8 cellular contexts compared by ENCODE assay signal in the genomic region with DNA sequence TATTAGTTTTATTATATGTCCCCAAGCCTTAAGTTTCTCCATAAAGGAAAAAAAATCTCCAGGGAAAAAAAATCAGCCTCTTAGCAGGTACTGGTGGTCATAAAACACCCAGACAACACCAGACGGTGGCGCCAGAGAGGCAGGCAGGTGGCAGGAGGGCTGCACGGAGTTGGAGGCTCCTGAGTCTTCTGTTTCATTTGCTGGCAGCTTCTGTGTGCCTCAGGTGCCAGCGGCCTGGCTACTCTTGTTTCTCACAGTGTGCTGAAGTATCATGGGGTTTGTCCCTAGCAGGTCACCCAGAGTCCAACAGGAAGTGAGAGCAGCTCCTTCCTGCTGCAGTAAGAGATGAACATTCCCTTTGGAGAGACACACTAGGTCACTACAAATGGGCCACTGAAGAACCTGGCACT.
DNase-seq lines count a peak whose midpoint lies in the region; ATAC-seq and TF ChIP-seq lines count a peak whose summit lies in the region.

No MANE protein-coding gene starts in this region.

- CTCF ChIA-PET in AG04450 (lab: Charles Lee) (interaction anchor here (0.6 to 4.3 kb wide), 39 partner anchors 10 to 210 kb away, joined by 3 to 73 read pairs (median 4); a partner anchor contains a TSS), activated B cell treated with CpG ODN at 0.5 μM for 24 hours (lab: Charles Lee) (interaction anchor here (0.7 to 4.0 kb wide), 10 partner anchors 8 to 205 kb away, joined by 3 to 99 read pairs (median 5); no protein-coding TSS in a partner anchor)

- no peak overlapping the region for H3K4me3 ChIP-seq in AG04450 (ENCODE audit: low read depth, low read length)

- ATAC-seq in GM18868 (IDR thresholded peaks at IDR 0.05; ENCODE audit: unreplicated experiment) (peak; percentile 87), HG03097 (IDR thresholded peaks at IDR 0.05; ENCODE audit: low FRiP score, unreplicated experiment) (peak; percentile 79), activated B cell treated with CpG ODN at 0.5 μM for 24 hours (ENCODE audit: low read depth) (peak; percentile 47)

- POLR2A ChIA-PET in AG04450 (lab: Yijun Ruan, JAX) (interaction anchor here (0.6 to 2.9 kb wide), 2 partner anchors 124 to 160 kb away, joined by 19 to 26 read pairs; a partner anchor contains a TSS), activated B cell treated with CpG ODN at 0.5 μM for 24 hours (lab: Charles Lee) (no interaction called here)

- H3K4me3 Mint-ChIP-seq in activated B cell treated with CpG ODN at 0.5 μM for 24 hours: no peak overlapping the region

- H3K27ac ChIP-seq in AG04450 (ENCODE audit: low read depth, low read length): no peak overlapping the region

- H3K36me3 Mint-ChIP-seq in activated B cell treated with CpG ODN at 0.5 μM for 24 hours (ENCODE audit: low read depth): no peaks in the 10 kb centered on the region

- H3K4me1 Mint-ChIP-seq in activated B cell treated with CpG ODN at 0.5 μM for 24 hours: peaks cover 3% of the 10 kb centered on the region

- peaks cover 4% of the 10 kb centered on the region for H3K27me3 Mint-ChIP-seq in activated B cell treated with CpG ODN at 0.5 μM for 24 hours

- intact Hi-C loops in activated B cell treated with CpG ODN at 0.5 μM for 24 hours (cut with micrococcal nuclease): loop anchor here (1.0 kb wide), 1 partner anchor 199 kb away; no protein-coding TSS in a partner anchor

- H3K9me3 ChIP-seq in AG04450 (ENCODE audit: control insufficient read depth, insufficient read depth, low read length): no peaks in the 10 kb centered on the region

- H3K9me3 Mint-ChIP-seq in activated B cell treated with CpG ODN at 0.5 μM for 24 hours: no peaks in the 10 kb centered on the region

- peak; percentile 96 for TF ChIP-seq CTCF in AG04450 (IDR thresholded peaks at IDR 0.05; ENCODE audit: low read depth, low read length)
- no peak for TF ChIP-seq CTCF in activated B cell treated with CpG ODN at 0.5 μM for 24 hours (IDR thresholded peaks at IDR 0.05)

- H3K27ac Mint-ChIP-seq in activated B cell treated with CpG ODN at 0.5 μM for 24 hours: no peak overlapping the region

- DNase-seq in AG04450 (ENCODE audit: low read depth, low spot score) (peak; percentile 65), NCI-H2171 treated with DMSO at 0.1 percent for 48 hours (lab: John Stamatoyannopoulos, UW) (peak; percentile 90), activated B cell treated with CpG ODN at 0.5 μM for 24 hours (peak; percentile 59), kidney tubule cell (ENCODE audit: low spot score) (peak; percentile 89)
- DNase-seq in central memory CD4-positive, alpha-beta T cell: peak; percentile 60
- DNase-seq in stimulated activated CD4-positive, alpha-beta T cell treated with anti-CD3 and anti-CD28 coated beads, Interleukin-2, amount 100 ng/mL, for 48 hours: peak; percentile 87 to 91

- H3K27me3 ChIP-seq in AG04450 (ENCODE audit: control insufficient read depth, insufficient read depth, low read length): no peaks in the 10 kb centered on the region
